ENCODE assay signal across 8 cellular contexts in the genomic region with DNA sequence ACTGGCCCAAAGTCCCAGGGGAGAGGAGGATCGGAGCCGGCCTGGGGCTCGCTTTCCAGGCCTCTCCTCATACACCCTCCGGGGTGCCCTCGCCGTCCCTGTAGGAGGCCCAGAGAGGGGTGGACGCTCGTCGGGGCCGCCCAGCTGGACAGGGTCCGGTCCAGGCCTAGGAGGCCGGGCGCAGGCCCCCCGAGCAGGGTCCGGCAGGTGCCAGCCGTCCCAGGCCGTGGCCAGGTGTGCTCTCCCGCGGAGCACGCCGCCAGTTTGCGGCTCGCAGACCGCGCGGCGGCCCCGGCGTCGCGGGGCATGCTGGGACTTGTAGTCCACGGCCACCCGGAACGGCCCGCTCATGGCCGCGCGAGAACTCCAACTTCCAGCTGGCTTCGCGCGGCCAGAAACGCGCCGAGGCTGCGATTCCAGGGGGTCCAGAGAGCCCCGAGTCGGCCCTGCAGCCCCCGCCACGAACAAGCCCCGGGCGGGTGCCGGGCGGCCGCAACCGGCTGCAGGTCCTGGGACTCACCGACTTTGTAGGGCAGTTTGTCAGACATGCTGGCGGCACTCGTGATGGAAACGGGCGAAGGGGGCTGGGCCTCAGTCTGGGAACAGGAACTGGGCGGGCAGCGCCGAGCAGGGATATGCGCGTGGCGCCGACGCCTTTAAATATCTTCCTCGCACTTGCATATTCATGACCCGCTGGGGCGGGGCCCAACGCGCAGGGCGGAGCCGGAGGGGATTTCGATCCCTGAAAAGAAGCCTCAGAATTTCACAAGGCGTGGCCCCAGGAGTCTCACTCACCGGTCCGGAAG. TPM values are rescaled to one million over a fixed set of nuclear protein-coding genes. Genes with fewer than 3 reads are reported as not detected.
DNase-seq lines count a peak whose midpoint lies in the region; ATAC-seq and TF ChIP-seq lines count a peak whose summit lies in the region.

A gene (minus strand): TSS at position 633 of the 806 bp plus-strand sequence. CDS start 85 bp downstream, at position 548.

- no peak for TF ChIP-seq RAD21 in SK-N-SH (IDR thresholded peaks at IDR 0.05; ENCODE audit: low read length)

- no peak; the same call in 1 of the 2 replicates for TF ChIP-seq CTCF in SK-N-SH (IDR thresholded peaks at IDR 0.05)
- TF ChIP-seq CTCF in omental fat pad (IDR thresholded peaks at IDR 0.05): no peak
- TF ChIP-seq CTCF in testis (IDR thresholded peaks at IDR 0.05): no peak

- peaks cover 3% of the 10 kb centered on the region for H3K36me3 Mint-ChIP-seq in activated naive CD4-positive, alpha-beta T cell treated with anti-CD3 and anti-CD28 coated beads, Interleukin-2, amount 50 U/mL, for 24 hours

- peak within 1 kb of the TSS; percentile 95 for H3K27ac Mint-ChIP-seq in activated naive CD4-positive, alpha-beta T cell treated with anti-CD3 and anti-CD28 coated beads, Interleukin-2, amount 50 U/mL, for 24 hours

- H3K4me3 ChIP-seq in SK-N-SH (ENCODE audit: low read depth in 2 of 2, low read length in 1 of 2) (peak within 1 kb of the TSS; percentile 73 to 99), testis (peak within 1 kb of the TSS; percentile 72 to 87)

- TF ChIP-seq EP300 in SK-N-SH (IDR thresholded peaks at IDR 0.05; ENCODE audit: borderline replicate concordance in 1 of 2, low read depth in 1 of 2, low read length in 1 of 2): no peak

- POLR2A ChIA-PET in SK-N-SH (lab: Yijun Ruan, JAX): interaction anchor here (0.6 to 1.6 kb wide), 6 partner anchors 10 to 802 kb away, joined by 3 to 7 read pairs (median 3); a partner anchor contains a TSS

- peak within 1 kb of the TSS; percentile 93 for H3K4me3 Mint-ChIP-seq in activated naive CD4-positive, alpha-beta T cell treated with anti-CD3 and anti-CD28 coated beads, Interleukin-2, amount 50 U/mL, for 24 hours

- ATAC-seq in HG02571 (IDR thresholded peaks at IDR 0.05; ENCODE audit: unreplicated experiment): peak; percentile 85
- peak; percentile 99 for ATAC-seq in omental fat pad (ENCODE audit: low FRiP score)

- intact Hi-C loops in testis (cut with DNase I; ENCODE audit: low total_unique reads): no loop called here

- no peak for TF ChIP-seq POLR2A in testis (IDR thresholded peaks at IDR 0.05)

- H3K9me2 ChIP-seq in SK-N-SH: no peaks in the 10 kb centered on the region

- no peaks in the 10 kb centered on the region for H3F3A ChIP-seq in SK-N-SH (replicated peaks; ENCODE audit: insufficient read depth)

- DNase-seq in GM04504 (ENCODE audit: low read depth): peak; percentile 90
- peak; percentile 88 for DNase-seq in NCI-H1048 (lab: John Stamatoyannopoulos, UW)
- DNase-seq in SK-N-SH: peak; percentile 95
- DNase-seq in glomerular endothelial cell (ENCODE audit: extremely low read depth, low read depth, low spot score): peak; percentile 75
- DNase-seq in omental fat pad (ENCODE audit: low spot score): peak; percentile 92
- peak; percentile 98 for DNase-seq in testis

- H3K9me3 ChIP-seq in SK-N-SH: no peaks in the 10 kb centered on the region
- no peaks in the 10 kb centered on the region for H3K9me3 ChIP-seq in testis

- CTCF ChIA-PET in SK-N-SH (lab: Yijun Ruan, JAX): interaction anchor here (1.1 to 6.3 kb wide), 6 partner anchors 9 to 440 kb away, joined by 3 to 56 read pairs (median 5); no protein-coding TSS in a partner anchor

- no peaks in the 10 kb centered on the region for H3K27me3 Mint-ChIP-seq in activated naive CD4-positive, alpha-beta T cell treated with anti-CD3 and anti-CD28 coated beads, Interleukin-2, amount 50 U/mL, for 24 hours

- H3K9ac ChIP-seq in SK-N-SH: peak within 1 kb of the TSS; percentile 92

- 0% methylated on average over 33 of the region's 79 CpGs for WGBS in SK-N-SH (ENCODE audit: low lambda C conversion rate)
- WGBS in testis, 2 donors: 0% methylated on average over 5 to 79 of the region's 79 CpGs

- H3K27ac ChIP-seq in SK-N-SH (ENCODE audit: low read depth in 2 of 2, low read length in 1 of 2): peak within 1 kb of the TSS; percentile 87 to 96
- H3K27ac ChIP-seq in testis: peak within 1 kb of the TSS; percentile 84 to 89

- peaks cover 44% of the 10 kb centered on the region for H3K79me2 ChIP-seq in SK-N-SH (ENCODE audit: insufficient read depth)

- H4K20me1 ChIP-seq in SK-N-SH (ENCODE audit: insufficient read depth): no peaks in the 10 kb centered on the region

- H3K9me3 Mint-ChIP-seq in activated naive CD4-positive, alpha-beta T cell treated with anti-CD3 and anti-CD28 coated beads, Interleukin-2, amount 50 U/mL, for 24 hours: no peaks in the 10 kb centered on the region

- H3K36me3 ChIP-seq in SK-N-SH (replicated peaks in 1 of 2; ENCODE audit: control insufficient read depth in 1 of 2, insufficient read depth in 2 of 2, low read length in 1 of 2) (no peaks in the 10 kb centered on the region), testis (ENCODE audit: low read depth, missing control alignments) (no peaks in the 10 kb centered on the region)

- peak within 1 kb of the TSS; percentile 89 for H3K4me2 ChIP-seq in SK-N-SH

- peak within 1 kb of the TSS; percentile 94 for H2AFZ ChIP-seq in SK-N-SH (ENCODE audit: low read depth)

- H3K27me3 ChIP-seq in SK-N-SH (ENCODE audit: insufficient read depth) (no peaks in the 10 kb centered on the region), testis (no peaks in the 10 kb centered on the region)

- peaks cover 9 to 18% of the 10 kb centered on the region in 2 experiments; a peak in 2 of 4 replicates for H3K4me1 ChIP-seq in SK-N-SH (ENCODE audit: control insufficient read depth in 1 of 2, insufficient read depth in 2 of 2, low read depth in 1 of 2, low read length in 1 of 2)
- peaks cover 10% of the 10 kb centered on the region for H3K4me1 ChIP-seq in testis

- H3K4me1 Mint-ChIP-seq in activated naive CD4-positive, alpha-beta T cell treated with anti-CD3 and anti-CD28 coated beads, Interleukin-2, amount 50 U/mL, for 24 hours: peaks cover 12% of the 10 kb centered on the region

TF ChIP-seq in SK-N-SH, 30 proteins besides CTCF, POLR2A, EP300 and RAD21 (continues in another document):
- TF ChIP-seq SMC3 (IDR thresholded peaks at IDR 0.05; ENCODE audit: low read depth, low read length) (no peak), TEAD4 (IDR thresholded peaks at IDR 0.05; ENCODE audit: borderline replicate concordance, insufficient read depth) (no peak), FOXJ3 (CRISPR knock-in tag; IDR thresholded peaks at IDR 0.05) (no peak), ELF1 (IDR thresholded peaks at IDR 0.05) (peak; percentile 71), YY1 (IDR thresholded peaks at IDR 0.05; ENCODE audit: low read depth) (0 out of 2 replicates have a peak, but pooled peaks have one; percentile 45), MEF2A (IDR thresholded peaks at IDR 0.05; ENCODE audit: borderline replicate concordance, low read depth) (peak; percentile 7; the same call in 1 of the 2 replicates), NFIC (IDR thresholded peaks at IDR 0.05; ENCODE audit: borderline replicate concordance) (no peak), MXI1 (IDR thresholded peaks at IDR 0.05; ENCODE audit: low read depth, low read length) (peak; percentile 94), RCOR1 (IDR thresholded peaks at IDR 0.05; ENCODE audit: low read length) (no peak), FOSL2 (IDR thresholded peaks at IDR 0.05; ENCODE audit: borderline replicate concordance, low read depth) (no peak), RFX5 (IDR thresholded peaks at IDR 0.05; ENCODE audit: low read length) (no peak), GATA2 (CRISPR knock-in tag; IDR thresholded peaks at IDR 0.05) (no peak)
- TF ChIP-seq, protein P1, sequence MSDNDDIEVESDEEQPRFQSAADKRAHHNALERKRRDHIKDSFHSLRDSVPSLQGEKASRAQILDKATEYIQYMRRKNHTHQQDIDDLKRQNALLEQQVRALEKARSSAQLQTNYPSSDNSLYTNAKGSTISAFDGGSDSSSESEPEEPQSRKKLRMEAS (IDR thresholded peaks at IDR 0.05; ENCODE audit: low read depth): peak; percentile 77; the same call in 1 of the 2 replicates
- TF ChIP-seq, protein P2, sequence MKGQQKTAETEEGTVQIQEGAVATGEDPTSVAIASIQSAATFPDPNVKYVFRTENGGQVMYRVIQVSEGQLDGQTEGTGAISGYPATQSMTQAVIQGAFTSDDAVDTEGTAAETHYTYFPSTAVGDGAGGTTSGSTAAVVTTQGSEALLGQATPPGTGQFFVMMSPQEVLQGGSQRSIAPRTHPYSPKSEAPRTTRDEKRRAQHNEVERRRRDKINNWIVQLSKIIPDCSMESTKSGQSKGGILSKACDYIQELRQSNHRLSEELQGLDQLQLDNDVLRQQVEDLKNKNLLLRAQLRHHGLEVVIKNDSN (IDR thresholded peaks at IDR 0.05; ENCODE audit: borderline replicate concordance, low read depth): no peak
- TF ChIP-seq, protein P3, sequence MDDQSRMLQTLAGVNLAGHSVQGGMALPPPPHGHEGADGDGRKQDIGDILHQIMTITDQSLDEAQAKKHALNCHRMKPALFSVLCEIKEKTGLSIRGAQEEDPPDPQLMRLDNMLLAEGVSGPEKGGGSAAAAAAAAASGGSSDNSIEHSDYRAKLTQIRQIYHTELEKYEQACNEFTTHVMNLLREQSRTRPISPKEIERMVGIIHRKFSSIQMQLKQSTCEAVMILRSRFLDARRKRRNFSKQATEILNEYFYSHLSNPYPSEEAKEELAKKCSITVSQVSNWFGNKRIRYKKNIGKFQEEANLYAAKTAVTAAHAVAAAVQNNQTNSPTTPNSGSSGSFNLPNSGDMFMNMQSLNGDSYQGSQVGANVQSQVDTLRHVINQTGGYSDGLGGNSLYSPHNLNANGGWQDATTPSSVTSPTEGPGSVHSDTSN (IDR thresholded peaks at IDR 0.05): no peak
- TF ChIP-seq, protein P4, sequence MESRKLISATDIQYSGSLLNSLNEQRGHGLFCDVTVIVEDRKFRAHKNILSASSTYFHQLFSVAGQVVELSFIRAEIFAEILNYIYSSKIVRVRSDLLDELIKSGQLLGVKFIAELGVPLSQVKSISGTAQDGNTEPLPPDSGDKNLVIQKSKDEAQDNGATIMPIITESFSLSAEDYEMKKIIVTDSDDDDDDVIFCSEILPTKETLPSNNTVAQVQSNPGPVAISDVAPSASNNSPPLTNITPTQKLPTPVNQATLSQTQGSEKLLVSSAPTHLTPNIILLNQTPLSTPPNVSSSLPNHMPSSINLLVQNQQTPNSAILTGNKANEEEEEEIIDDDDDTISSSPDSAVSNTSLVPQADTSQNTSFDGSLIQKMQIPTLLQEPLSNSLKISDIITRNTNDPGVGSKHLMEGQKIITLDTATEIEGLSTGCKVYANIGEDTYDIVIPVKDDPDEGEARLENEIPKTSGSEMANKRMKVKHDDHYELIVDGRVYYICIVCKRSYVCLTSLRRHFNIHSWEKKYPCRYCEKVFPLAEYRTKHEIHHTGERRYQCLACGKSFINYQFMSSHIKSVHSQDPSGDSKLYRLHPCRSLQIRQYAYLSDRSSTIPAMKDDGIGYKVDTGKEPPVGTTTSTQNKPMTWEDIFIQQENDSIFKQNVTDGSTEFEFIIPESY (IDR thresholded peaks at IDR 0.05; ENCODE audit: borderline replicate concordance, low read depth): peak; percentile 91

RNA-seq across cellular contexts. Expression of the gene that starts here (rescaled TPM):
- polyA plus RNA-seq in SK-N-SH (2012; rRNA removed) (196 and 215 TPM in 2 replicates), testis (ENCODE audit: insufficient read depth, low read depth, low replicate concordance) (237 TPM)
- polyA plus RNA-seq in SK-N-SH (2012; cell fraction: cytosol; rRNA removed): 105 and 162 TPM in 2 replicates
- polyA plus RNA-seq in SK-N-SH (2012; cell fraction: nucleus; rRNA removed): 132 and 204 TPM in 2 replicates
- total RNA-seq in glomerular endothelial cell (101 and 133 TPM in 2 replicates), omental fat pad (10 to 100 TPM; 61.9 to 83.1 (median 72.6) TPM), testis (100 to 1,000 TPM; 127 to 178 TPM)

Comparison
In these comparisons a context has a peak if more than half of its experiments do, and no peak if none do; other contexts are left out.
1. Peak in every context shown above with its lines: DNase-seq, ATAC-seq, H3K4me3 ChIP-seq and H3K27ac ChIP-seq.